8 cellular contexts compared by ENCODE assay signal in genomic region chr14:56339855-56340701, GRCh38.
DNase-seq lines count a peak whose midpoint lies in the region; ATAC-seq and TF ChIP-seq lines count a peak whose summit lies in the region.

No MANE protein-coding gene starts in this region.

- H3K9me3 ChIP-seq in CD8-positive, alpha-beta memory T cell (ENCODE audit: low read length): no peaks in the 10 kb centered on the region
- no peaks in the 10 kb centered on the region for H3K9me3 ChIP-seq in KOPT-K1 (ENCODE audit: insufficient read depth, low read length, poor library complexity, severe bottlenecking)
- H3K9me3 ChIP-seq in parathyroid adenoma (ENCODE audit: control insufficient read depth, low read length): no peaks in the 10 kb centered on the region

- no peak overlapping the region for H3K27ac ChIP-seq in CD8-positive, alpha-beta memory T cell (ENCODE audit: low read depth, low read length)
- H3K27ac ChIP-seq in KOPT-K1 (ENCODE audit: low read depth, low read length, poor library complexity, severe bottlenecking): peak overlapping the region; percentile 46
- no peak overlapping the region for H3K27ac ChIP-seq in RWPE1
- H3K27ac ChIP-seq in parathyroid adenoma: peak overlapping the region; percentile 9

- H3K27ac Mint-ChIP-seq in CD8-positive, alpha-beta memory T cell: no peak overlapping the region

- no peaks in the 10 kb centered on the region for H3K27me3 ChIP-seq in CD8-positive, alpha-beta memory T cell (ENCODE audit: insufficient read depth, low read length, poor library complexity, severe bottlenecking)
- H3K27me3 ChIP-seq in parathyroid adenoma (ENCODE audit: control insufficient read depth, insufficient read depth, low read length): no peaks in the 10 kb centered on the region

- H2AFZ ChIP-seq in parathyroid adenoma: peak overlapping the region; percentile 55

- no peaks in the 10 kb centered on the region for H3K9me3 Mint-ChIP-seq in CD8-positive, alpha-beta memory T cell

- peaks cover 0 to 3% (median 0%) of the 10 kb centered on the region in 3 donors for H3K36me3 Mint-ChIP-seq in CD8-positive, alpha-beta memory T cell

- no peak overlapping the region for H3K9ac ChIP-seq in parathyroid adenoma

- H3K27me3 Mint-ChIP-seq in CD8-positive, alpha-beta memory T cell: no peaks in the 10 kb centered on the region

- peak; percentile 11 to 58 (median 21) for DNase-seq in CD8-positive, alpha-beta memory T cell
- DNase-seq in RWPE1 (ENCODE audit: low spot score) (peak; percentile 64), globus pallidus (ENCODE audit: low spot score) (peak; percentile 86), ureter (ENCODE audit: low spot score) (peak; percentile 77)
- peak; percentile 19 for DNase-seq in activated gamma-delta T cell treated with anti-CD3 and anti-CD28 coated beads, Interleukin-2, amount 50 U/mL, for 16 hours (ENCODE audit: low read depth)

- no peak overlapping the region for H3K4me2 ChIP-seq in parathyroid adenoma (ENCODE audit: low read length)

- H3K4me1 Mint-ChIP-seq in CD8-positive, alpha-beta memory T cell: peaks cover 0 to 3% (median 0%) of the 10 kb centered on the region in 3 donors

- ATAC-seq in GM21447 (IDR thresholded peaks at IDR 0.05; ENCODE audit: unreplicated experiment): peak; percentile 64

- no peak overlapping the region for H3K4me3 ChIP-seq in CD8-positive, alpha-beta memory T cell (ENCODE audit: low read length)
- no peak overlapping the region for H3K4me3 ChIP-seq in parathyroid adenoma (ENCODE audit: low read depth, low read length)

- no peaks in the 10 kb centered on the region for H3K4me1 ChIP-seq in CD8-positive, alpha-beta memory T cell (ENCODE audit: insufficient read depth, low read length)
- peaks cover 26% of the 10 kb centered on the region for H3K4me1 ChIP-seq in parathyroid adenoma

- TF ChIP-seq CTCF in RWPE1 (conservative IDR thresholded peaks at IDR 0.05; ENCODE audit: low read depth) (peak; percentile 80), parathyroid adenoma (IDR thresholded peaks at IDR 0.05) (peak; percentile 92)

- POLR2A ChIA-PET in CD8-positive, alpha-beta memory T cell (lab: Charles Lee): no interaction called here
- POLR2A ChIA-PET in RWPE1 (lab: Yijun Ruan, JAX; ENCODE audit: low non-redundant PET): no interaction called here

- no peaks in the 10 kb centered on the region for H3K36me3 ChIP-seq in CD8-positive, alpha-beta memory T cell (ENCODE audit: insufficient read depth, low read length)
- no peaks in the 10 kb centered on the region for H3K36me3 ChIP-seq in KOPT-K1 (ENCODE audit: insufficient read depth, low read length)
- no peaks in the 10 kb centered on the region for H3K36me3 ChIP-seq in parathyroid adenoma (ENCODE audit: control insufficient read depth, insufficient read depth, low read length)

- CTCF ChIA-PET in CD8-positive, alpha-beta memory T cell (lab: Charles Lee): interaction anchor here (0.9 to 1.5 kb wide), 3 partner anchors 15 to 894 kb away, joined by 4 to 8 read pairs (median 4); no protein-coding TSS in a partner anchor
- CTCF ChIA-PET in RWPE1 (lab: Yijun Ruan, JAX): interaction anchor here (0.6 to 1.6 kb wide), 14 partner anchors 8 to 634 kb away, joined by 3 to 9 read pairs (median 3); no protein-coding TSS in a partner anchor

- H3K4me3 Mint-ChIP-seq in CD8-positive, alpha-beta memory T cell: no peak overlapping the region

- no peaks in the 10 kb centered on the region for H3K79me2 ChIP-seq in parathyroid adenoma

Comparison
In these comparisons a context has a peak if more than half of its experiments do, and no peak if none do; other contexts are left out.
1. DNase-seq: peak in every context shown above with its lines; median percentile 86 in globus pallidus; 77 in ureter; 64 in RWPE1; 21 in CD8-positive, alpha-beta memory T cell; 19 in activated gamma-delta T cell treated with anti-CD3 and anti-CD28 coated beads, Interleukin-2, amount 50 U/mL, for 16 hours.
2. H3K27ac ChIP-seq: peak in KOPT-K1 (single experiment) and parathyroid adenoma (single experiment); none in CD8-positive, alpha-beta memory T cell (single experiment) and RWPE1 (single experiment).